ENCODE assay signal across 14 cellular contexts in genomic region chr16:27687605-27688004, GRCh38.
DNase-seq lines count a peak whose midpoint lies in the region; ATAC-seq and TF ChIP-seq lines count a peak whose summit lies in the region.
"Had no signal": no experiment of that assay in that cellular context is flagged by ENCODE, and none has a peak within 500 bp of the region (broad histone marks: within the 10 kb centered on the region; RNA-seq: fewer than 3 reads in every experiment).

No MANE protein-coding gene starts in this region.

- H3K4me1 ChIP-seq in heart right ventricle: peaks cover 0 to 11% (median 3%) of the 10 kb centered on the region in 9 donors
- H3K4me1 ChIP-seq in right cardiac atrium (ENCODE audit: control insufficient read depth, insufficient read depth, low read length): peaks cover 7% of the 10 kb centered on the region
- no peaks in the 10 kb centered on the region for H3K4me1 ChIP-seq in breast epithelium
- H3K4me1 ChIP-seq: A549, HAP-1 had no signal

- DNase-seq in Right ventricle myocardium inferior (ENCODE audit: missing footprints): no peak
- DNase-seq in heart right ventricle: no peak
- DNase-seq in right cardiac atrium: no peak
- DNase-seq in breast epithelium (ENCODE audit: low spot score in 2 of 2): no peak
- no peak for DNase-seq in Kasumi-1 (lab: John Stamatoyannopoulos, UW)
- DNase-seq in hepatic stellate cell (ENCODE audit: low spot score): no peak
- DNase-seq: CD8-positive, alpha-beta T cell; COR-L47; DMS153; DMS79 treated with DMSO at 0.1 percent for 48 hours; EL; GOT3 had no signal

- no peak overlapping the region for H3K4me3 ChIP-seq in heart right ventricle
- H3K4me3 ChIP-seq in right cardiac atrium (ENCODE audit: low read length): no peak overlapping the region
- H3K4me3 ChIP-seq in breast epithelium: no peak overlapping the region
- H3K4me3 ChIP-seq: A549, HAP-1 had no signal

- ATAC-seq in Right ventricle myocardium inferior (peak; percentile 87), heart right ventricle (peak in 5 of 8 donors; percentile 54 to 89 (median 74)), right cardiac atrium (peak; percentile 74 to 76)
- ATAC-seq: A549; CD8-positive, alpha-beta T cell had no signal

- peaks cover 0 to 19% (median 2%) of the 10 kb centered on the region in 9 donors for H3K36me3 ChIP-seq in heart right ventricle
- H3K36me3 ChIP-seq in breast epithelium: no peaks in the 10 kb centered on the region
- H3K36me3 ChIP-seq: HAP-1 had no signal

- WGBS in heart right ventricle, 2 donors: 62 to 67% methylated on average over 2 of the region's 2 CpGs
- 66% methylated on average over 2 of the region's 2 CpGs for WGBS in right cardiac atrium

- H3K9me3 ChIP-seq in heart right ventricle: no peaks in the 10 kb centered on the region
- H3K9me3 ChIP-seq in right cardiac atrium (ENCODE audit: control insufficient read depth, low read length): no peaks in the 10 kb centered on the region
- no peaks in the 10 kb centered on the region for H3K9me3 ChIP-seq in breast epithelium
- H3K9me3 ChIP-seq: A549, HAP-1 had no signal

- TF ChIP-seq CTCF in heart right ventricle (IDR thresholded peaks at IDR 0.05): no peak
- TF ChIP-seq CTCF in breast epithelium (IDR thresholded peaks at IDR 0.05): no peak

- peak overlapping the region in 4 of 10 donors; percentile 5 to 28 (median 10) for H3K27ac ChIP-seq in heart right ventricle
- H3K27ac ChIP-seq in right cardiac atrium (ENCODE audit: low read length): peak overlapping the region; percentile 83
- H3K27ac ChIP-seq in breast epithelium: no peak overlapping the region
- H3K27ac ChIP-seq: A549 had no signal

- H3K27me3 ChIP-seq in heart right ventricle: no peaks in the 10 kb centered on the region
- H3K27me3 ChIP-seq in right cardiac atrium (ENCODE audit: control insufficient read depth, insufficient read depth): no peaks in the 10 kb centered on the region
- H3K27me3 ChIP-seq in breast epithelium: no peaks in the 10 kb centered on the region

- intact Hi-C loops in Right ventricle myocardium inferior (cut with DNase I) (no loop called here), heart right ventricle (cut with DNase I) (loop anchor here in 1 of 10 donors (10.0 kb wide), 1 partner anchor 387 kb away; no protein-coding TSS in a partner anchor), right cardiac atrium (cut with DNase I) (no loop called here), breast epithelium (cut with DNase I; ENCODE audit: low total_unique reads) (no loop called here)

- TF ChIP-seq POLR2A in breast epithelium (IDR thresholded peaks at IDR 0.05): no peak
